3 cellular contexts compared by ENCODE assay signal in genomic region chr6:159691963-159692287, GRCh38.
TF ChIP-seq lines count a peak whose summit lies in the region.

No MANE protein-coding gene starts in this region.

TF ChIP-seq in A549, 52 proteins besides CTCF, POLR2A, EP300 and RAD21:
- TF ChIP-seq USF2 (IDR thresholded peaks at IDR 0.05): no peak
- no peak for TF ChIP-seq ESRRA (IDR thresholded peaks at IDR 0.05; ENCODE audit: borderline replicate concordance, low read length)
- TF ChIP-seq HOXB5 (CRISPR knock-in tag; IDR thresholded peaks at IDR 0.05): no peak
- TF ChIP-seq HOXA7 (CRISPR knock-in tag; IDR thresholded peaks at IDR 0.05): no peak

TF ChIP-seq in HEK293, 187 proteins besides CTCF, POLR2A, EP300 and RAD21:
- TF ChIP-seq SCRT1 (tag by site-specific recombination; IDR thresholded peaks at IDR 0.05; ENCODE audit: borderline replicate concordance) (no peak), ZNF76 (tag by site-specific recombination; IDR thresholded peaks at IDR 0.05; ENCODE audit: borderline replicate concordance, low read depth) (no peak), HOXC10 (CRISPR knock-in tag; IDR thresholded peaks at IDR 0.05) (no peak), TRIM28 (IDR thresholded peaks at IDR 0.05; ENCODE audit: borderline replicate concordance, low read length) (no peak), KLF16 (tag by site-specific recombination; IDR thresholded peaks at IDR 0.05) (no peak), GLIS2 (tag by site-specific recombination; IDR thresholded peaks at IDR 0.05) (no peak), ZNF2 (tag by site-specific recombination; IDR thresholded peaks at IDR 0.05) (no peak), TCF7L2 (IDR thresholded peaks at IDR 0.05; ENCODE audit: borderline replicate concordance, low read depth, low read length) (no peak), ZNF521 (tag by site-specific recombination; IDR thresholded peaks at IDR 0.05) (no peak)

TF ChIP-seq in GM12878, 131 proteins besides CTCF, POLR2A, EP300 and RAD21:
- no peak for TF ChIP-seq NR2C2 (IDR thresholded peaks at IDR 0.05; ENCODE audit: borderline replicate concordance, control insufficient read depth, insufficient read length, low read depth)
- TF ChIP-seq KDM1A (IDR thresholded peaks at IDR 0.05; ENCODE audit: borderline replicate concordance): no peak
- no peak for TF ChIP-seq ZNF274 (IDR thresholded peaks at IDR 0.05; ENCODE audit: insufficient read depth, insufficient read length)
- no peak for TF ChIP-seq SKIL (IDR thresholded peaks at IDR 0.05; ENCODE audit: low read depth, poor library complexity, severe bottlenecking)
- TF ChIP-seq SIN3A (IDR thresholded peaks at IDR 0.05; ENCODE audit: low read depth, low read length): no peak
- no peak for TF ChIP-seq ZNF622 (IDR thresholded peaks at IDR 0.05)
- TF ChIP-seq FOXM1 (IDR thresholded peaks at IDR 0.05; ENCODE audit: low read depth, low read length): no peak
- no peak for TF ChIP-seq SIX5 (IDR thresholded peaks at IDR 0.05; ENCODE audit: low read depth, low read length, severe bottlenecking)
- TF ChIP-seq SUPT20H (IDR thresholded peaks at IDR 0.05; ENCODE audit: borderline replicate concordance, control insufficient read depth, low read depth, low read length): no peak
- no peak for TF ChIP-seq NRF1 (conservative IDR thresholded peaks at IDR 0.05; ENCODE audit: low read depth, low read length)
- TF ChIP-seq POU2F2 (IDR thresholded peaks at IDR 0.05; ENCODE audit: borderline replicate concordance, low read depth, low read length): no peak
- TF ChIP-seq ZNF24 (IDR thresholded peaks at IDR 0.05): no peak
